Comparison of ENCODE assay signal across 1 cellular context in the genomic region with DNA sequence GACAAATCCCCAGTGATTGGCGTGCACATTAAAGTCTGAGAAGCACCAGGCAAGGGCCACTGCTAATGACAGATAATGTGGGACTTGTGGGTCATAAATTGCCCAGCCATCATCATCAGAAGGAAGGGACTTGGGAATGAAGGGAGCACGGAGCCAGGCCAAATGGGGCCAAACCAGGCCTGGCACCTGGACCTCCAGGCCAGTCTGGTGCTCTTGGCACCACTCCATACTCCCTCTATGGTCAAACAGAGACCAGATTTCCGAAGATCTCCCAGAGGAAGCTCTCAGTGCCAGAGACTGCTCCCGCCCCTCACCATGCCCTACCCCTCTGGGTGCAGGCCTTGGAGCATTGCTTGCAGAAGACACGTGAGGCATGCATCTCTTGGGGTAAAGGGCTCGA.
TF ChIP-seq lines count a peak whose summit lies in the region.

No MANE protein-coding gene starts in this region.

TF ChIP-seq in WTC11, 78 proteins besides CTCF, POLR2A, EP300 and RAD21 (continued from another document):
- TF ChIP-seq, protein P1, sequence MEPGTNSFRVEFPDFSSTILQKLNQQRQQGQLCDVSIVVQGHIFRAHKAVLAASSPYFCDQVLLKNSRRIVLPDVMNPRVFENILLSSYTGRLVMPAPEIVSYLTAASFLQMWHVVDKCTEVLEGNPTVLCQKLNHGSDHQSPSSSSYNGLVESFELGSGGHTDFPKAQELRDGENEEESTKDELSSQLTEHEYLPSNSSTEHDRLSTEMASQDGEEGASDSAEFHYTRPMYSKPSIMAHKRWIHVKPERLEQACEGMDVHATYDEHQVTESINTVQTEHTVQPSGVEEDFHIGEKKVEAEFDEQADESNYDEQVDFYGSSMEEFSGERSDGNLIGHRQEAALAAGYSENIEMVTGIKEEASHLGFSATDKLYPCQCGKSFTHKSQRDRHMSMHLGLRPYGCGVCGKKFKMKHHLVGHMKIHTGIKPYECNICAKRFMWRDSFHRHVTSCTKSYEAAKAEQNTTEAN (CRISPR knock-in tag; IDR thresholded peaks at IDR 0.05), result no peak
- TF ChIP-seq ZNF396 (CRISPR knock-in tag; IDR thresholded peaks at IDR 0.05; ENCODE audit: borderline replicate concordance) (no peak), SMAD4 (CRISPR knock-in tag; IDR thresholded peaks at IDR 0.05) (no peak)
- TF ChIP-seq, protein P2, sequence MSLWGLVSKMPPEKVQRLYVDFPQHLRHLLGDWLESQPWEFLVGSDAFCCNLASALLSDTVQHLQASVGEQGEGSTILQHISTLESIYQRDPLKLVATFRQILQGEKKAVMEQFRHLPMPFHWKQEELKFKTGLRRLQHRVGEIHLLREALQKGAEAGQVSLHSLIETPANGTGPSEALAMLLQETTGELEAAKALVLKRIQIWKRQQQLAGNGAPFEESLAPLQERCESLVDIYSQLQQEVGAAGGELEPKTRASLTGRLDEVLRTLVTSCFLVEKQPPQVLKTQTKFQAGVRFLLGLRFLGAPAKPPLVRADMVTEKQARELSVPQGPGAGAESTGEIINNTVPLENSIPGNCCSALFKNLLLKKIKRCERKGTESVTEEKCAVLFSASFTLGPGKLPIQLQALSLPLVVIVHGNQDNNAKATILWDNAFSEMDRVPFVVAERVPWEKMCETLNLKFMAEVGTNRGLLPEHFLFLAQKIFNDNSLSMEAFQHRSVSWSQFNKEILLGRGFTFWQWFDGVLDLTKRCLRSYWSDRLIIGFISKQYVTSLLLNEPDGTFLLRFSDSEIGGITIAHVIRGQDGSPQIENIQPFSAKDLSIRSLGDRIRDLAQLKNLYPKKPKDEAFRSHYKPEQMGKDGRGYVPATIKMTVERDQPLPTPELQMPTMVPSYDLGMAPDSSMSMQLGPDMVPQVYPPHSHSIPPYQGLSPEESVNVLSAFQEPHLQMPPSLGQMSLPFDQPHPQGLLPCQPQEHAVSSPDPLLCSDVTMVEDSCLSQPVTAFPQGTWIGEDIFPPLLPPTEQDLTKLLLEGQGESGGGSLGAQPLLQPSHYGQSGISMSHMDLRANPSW (CRISPR knock-in tag; conservative IDR thresholded peaks at IDR 0.05; ENCODE audit: low read depth), result no peak
